Comparison of ENCODE assay signal across 22 cellular contexts in genomic region chr2:1938986-1939385, GRCh38.
"Had no signal": no experiment of that assay in that cellular context is flagged by ENCODE, and none has a peak within 500 bp of the region (broad histone marks: within the 10 kb centered on the region; RNA-seq: fewer than 3 reads in every experiment).

No MANE protein-coding gene starts in this region.

- H3K4me3 ChIP-seq: colonic mucosa, coronary artery, dorsolateral prefrontal cortex, esophagus muscularis mucosa, esophagus squamous epithelium, gastrocnemius medialis, gastroesophageal sphincter, heart left ventricle, heart right ventricle had no signal

- DNase-seq: colonic mucosa; cortex of kidney; dermis blood vessel endothelial cell; effector CD4-positive, alpha-beta T cell; effector CD8-positive, alpha-beta T cell; effector memory CD4-positive, alpha-beta T cell; effector memory CD8-positive, alpha-beta T cell; endodermal cell; erythroblast; esophagus squamous epithelium; foreskin fibroblast; foreskin keratinocyte; foreskin melanocyte; gastrocnemius medialis; glutamatergic neuron; heart left ventricle; heart right ventricle had no signal

- H3K4me1 ChIP-seq: colonic mucosa, esophagus muscularis mucosa, foreskin keratinocyte, gastrocnemius medialis, gastroesophageal sphincter had no signal

- H3K9me3 ChIP-seq: colonic mucosa, esophagus muscularis mucosa, esophagus squamous epithelium, gastrocnemius medialis, gastroesophageal sphincter, heart left ventricle, heart right ventricle had no signal

- H3K36me3 ChIP-seq: colonic mucosa, esophagus muscularis mucosa, esophagus squamous epithelium, gastrocnemius medialis, gastroesophageal sphincter, heart left ventricle, heart right ventricle had no signal

- H3K27ac ChIP-seq: colonic mucosa, coronary artery, epithelial cell of prostate, esophagus muscularis mucosa, esophagus squamous epithelium, foreskin keratinocyte, gastrocnemius medialis, gastroesophageal sphincter, heart left ventricle, heart right ventricle had no signal

- H3K27me3 ChIP-seq: colonic mucosa, dorsolateral prefrontal cortex, esophagus squamous epithelium, foreskin keratinocyte, gastrocnemius medialis, gastroesophageal sphincter, heart left ventricle, heart right ventricle had no signal
